17 cellular contexts compared by ENCODE assay signal in genomic region chr2:217193431-217194075, GRCh38.
DNase-seq lines count a peak whose midpoint lies in the region; FAIRE-seq and TF ChIP-seq lines count a peak whose summit lies in the region.
"Had no signal": no experiment of that assay in that cellular context is flagged by ENCODE, and none has a peak within 500 bp of the region (broad histone marks: within the 10 kb centered on the region; RNA-seq: fewer than 3 reads in every experiment).

No MANE protein-coding gene starts in this region.

- TF ChIP-seq CTCF in breast epithelium (IDR thresholded peaks at IDR 0.05) = no peak
- TF ChIP-seq CTCF in keratinocyte (optimal IDR thresholded peaks at IDR 0.05 in 1 of 3, IDR thresholded peaks at IDR 0.05 in 1 of 3, conservative IDR thresholded peaks at IDR 0.05 in 1 of 3; ENCODE audit: extremely low read depth in 1 of 3, insufficient read depth in 2 of 3, low read length in 3 of 3) = no peak
- no peak for TF ChIP-seq CTCF in brain microvascular endothelial cell (IDR thresholded peaks at IDR 0.05; ENCODE audit: low read depth, low read length, missing control alignments)

- H4K20me1 ChIP-seq in keratinocyte (ENCODE audit: control insufficient read depth, extremely low read depth, insufficient read depth, low read length) = no peaks in the 10 kb centered on the region

- H3K9me1 ChIP-seq in keratinocyte (ENCODE audit: control insufficient read depth, extremely low read depth, insufficient read depth, low read length) = no peaks in the 10 kb centered on the region

- H3K9me3 ChIP-seq in breast epithelium (peaks cover 5 to 7% of the 10 kb centered on the region in 2 donors), keratinocyte (ENCODE audit: control insufficient read depth, low read depth, low read length) (no peaks in the 10 kb centered on the region)
- H3K9me3 ChIP-seq: Peyer's patch had no signal

- in situ Hi-C loops in brain microvascular endothelial cell (cut with HindIII; ENCODE audit: low pct_ligation_motif_present, low sequenced_read_pairs) = no loop called here

- TF ChIP-seq POLR2A in breast epithelium (IDR thresholded peaks at IDR 0.05) = no peak

- H3K27ac ChIP-seq in breast epithelium (peak overlapping the region; percentile 26 to 48), keratinocyte (ENCODE audit: control insufficient read depth, insufficient read depth, low read length) (no peak overlapping the region), brain microvascular endothelial cell (no peak overlapping the region)
- H3K27ac ChIP-seq: A549, Peyer's patch, SJSA1 had no signal

- H3K4me1 ChIP-seq in breast epithelium (no peaks in the 10 kb centered on the region), keratinocyte (ENCODE audit: control insufficient read depth, extremely low read depth, insufficient read depth, low read length) (peaks cover 11% of the 10 kb centered on the region)
- H3K4me1 ChIP-seq: A549, Peyer's patch, SJSA1 had no signal

- dilution Hi-C loops in keratinocyte (cut with MboI; ENCODE audit: extremely low pct_ligation_motif_present, low sequenced_read_pairs) = no loop called here

- no peaks in the 10 kb centered on the region for H3K79me2 ChIP-seq in keratinocyte (ENCODE audit: control insufficient read depth, insufficient read depth, low read length)

- DNase-seq in HPDE6-E6E7 (ENCODE audit: extremely low spot score) (peak; percentile 38), NCI-H2227 (lab: John Stamatoyannopoulos, UW; ENCODE audit: unreplicated experiment) (peak; percentile 63), breast epithelium (ENCODE audit: low spot score in 2 of 2) (peak in 1 of 2 donors; percentile 30), keratinocyte (ENCODE audit: low read depth, low spot score) (no peak), brain microvascular endothelial cell (no peak), GM19239 (ENCODE audit: insufficient read length, low spot score) (no peak), HTR-8/SVneo (ENCODE audit: insufficient read length, low spot score) (no peak)
- DNase-seq: DMS53, H7, NCI-H1092, NCI-H146, NCI-H2029, Peyer's patch had no signal

- H2AFZ ChIP-seq in keratinocyte (ENCODE audit: control insufficient read depth, low read length) = no peak overlapping the region

- peak; percentile 65 for FAIRE-seq in keratinocyte (lab: Jason Lieb, UNC)
- no peak for FAIRE-seq in GM19239 (lab: Jason Lieb, UNC)
- no peak for FAIRE-seq in HTR-8/SVneo (lab: Jason Lieb, UNC)
- FAIRE-seq: A549, HepG2, K562 had no signal

- H3K27me3 ChIP-seq in breast epithelium (no peaks in the 10 kb centered on the region), keratinocyte (ENCODE audit: control insufficient read depth, extremely low read depth, insufficient read depth, low read length) (no peaks in the 10 kb centered on the region), brain microvascular endothelial cell (replicated peaks) (no peaks in the 10 kb centered on the region)
- H3K27me3 ChIP-seq: Peyer's patch, SJSA1 had no signal

- H3K9ac ChIP-seq in keratinocyte (ENCODE audit: control insufficient read depth, extremely low read depth, insufficient read depth, low read length) = no peak overlapping the region

- intact Hi-C loops in breast epithelium (cut with DNase I; ENCODE audit: low total_unique reads) = no loop called here

- peak overlapping the region; percentile 23 for H3K4me2 ChIP-seq in keratinocyte (ENCODE audit: control insufficient read depth, extremely low read depth, insufficient read depth, low read depth, low read length)
- H3K4me2 ChIP-seq: A549 had no signal

- H3K4me3 ChIP-seq in breast epithelium (no peak overlapping the region), keratinocyte (ENCODE audit: control insufficient read depth in 2 of 3, extremely low read depth in 1 of 3, insufficient read depth in 2 of 3, low read depth in 1 of 3, low read length in 3 of 3) (no peak overlapping the region), brain microvascular endothelial cell (ENCODE audit: low read depth, low read length) (no peak overlapping the region)
- H3K4me3 ChIP-seq: A549, K562, Peyer's patch, SJSA1 had no signal

- H3K36me3 ChIP-seq in breast epithelium (no peaks in the 10 kb centered on the region), keratinocyte (ENCODE audit: control insufficient read depth in 2 of 2, extremely low read depth in 1 of 2, insufficient read depth in 2 of 2, low read length in 2 of 2) (no peaks in the 10 kb centered on the region), brain microvascular endothelial cell (replicated peaks) (no peaks in the 10 kb centered on the region)
- H3K36me3 ChIP-seq: Peyer's patch, SJSA1 had no signal

Comparison
In these comparisons a context has a peak if more than half of its experiments do, and no peak if none do; other contexts are left out.
1. DNase-seq: peak in HPDE6-E6E7 (single experiment) and NCI-H2227 (single experiment); none in keratinocyte (single experiment), brain microvascular endothelial cell (single experiment), GM19239 (single experiment) and HTR-8/SVneo (single experiment).
2. H3K27ac ChIP-seq: peak in breast epithelium (2 of 2); none in keratinocyte (single experiment) and brain microvascular endothelial cell (single experiment).